Comparison of ENCODE assay signal across 8 cellular contexts in the genomic region with DNA sequence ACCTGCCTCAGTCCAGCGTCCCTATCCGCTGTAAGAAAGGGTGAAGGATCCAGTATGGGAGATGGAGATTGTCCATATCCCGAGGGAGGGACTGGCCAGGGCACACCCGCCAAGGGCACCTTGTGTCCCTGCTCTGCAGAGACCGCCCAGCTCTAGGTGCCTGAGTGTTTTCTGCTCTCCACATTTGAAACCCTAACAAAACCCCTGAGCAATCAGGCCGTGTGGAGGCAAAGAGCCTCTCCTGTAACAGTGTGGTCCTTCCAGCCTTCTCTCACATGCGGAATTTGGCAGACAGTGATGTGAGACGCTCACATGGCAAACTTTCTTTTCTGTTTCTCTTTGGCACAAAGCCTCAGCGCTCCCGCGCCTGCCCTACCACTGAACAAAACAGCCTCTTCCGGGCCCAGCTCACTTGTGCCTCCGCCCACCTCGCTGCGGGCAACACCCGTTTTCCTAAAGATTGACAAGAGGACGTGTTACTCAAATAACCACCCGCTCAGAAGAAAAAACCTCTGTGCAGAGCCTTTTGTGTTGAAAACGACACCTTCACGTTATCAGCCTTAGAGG.
DNase-seq lines count a peak whose midpoint lies in the region; ATAC-seq and TF ChIP-seq lines count a peak whose summit lies in the region.

No MANE protein-coding gene starts in this region.

- no peak overlapping the region for H3K9ac ChIP-seq in trophoblast cell (ENCODE audit: low read length)

- no peaks in the 10 kb centered on the region for H3K79me1 ChIP-seq in trophoblast cell (ENCODE audit: low read length)

- H2BK12ac ChIP-seq in trophoblast cell (ENCODE audit: low read length): no peak overlapping the region

- H3K27me3 ChIP-seq in trophoblast cell (ENCODE audit: insufficient read depth, low read length) (no peaks in the 10 kb centered on the region), thyroid gland (no peaks in the 10 kb centered on the region)

- no peak overlapping the region for H3K23ac ChIP-seq in trophoblast cell (ENCODE audit: low read length)

- H3K36me3 ChIP-seq in trophoblast cell (ENCODE audit: control insufficient read depth in 1 of 2, insufficient read depth in 2 of 2, low read length in 2 of 2) (no peaks in the 10 kb centered on the region), thyroid gland (no peaks in the 10 kb centered on the region)

- no CpG with 5 or more reads among the region's 20 CpGs for WGBS in trophoblast cell (ENCODE audit: extremely low coverage, insufficient coverage, insufficient read length)
- WGBS in thyroid gland, 2 donors: 19 to 23% methylated on average over 17 to 20 of the region's 20 CpGs

- H3K4me2 ChIP-seq in trophoblast cell (ENCODE audit: low read length): peak overlapping the region; percentile 15

- no peak overlapping the region for H2BK5ac ChIP-seq in trophoblast cell (ENCODE audit: low read depth, low read length, poor library complexity)

- H4K8ac ChIP-seq in trophoblast cell (ENCODE audit: low read depth, low read length): no peak overlapping the region

- TF ChIP-seq CTCF in thyroid gland (IDR thresholded peaks at IDR 0.05): no peak

- no peak overlapping the region for H3K14ac ChIP-seq in trophoblast cell (ENCODE audit: low read length)

- DNase-seq in NCI-H1436 treated with DMSO at 0.1 percent for 48 hours (lab: John Stamatoyannopoulos, UW) (peak; percentile 75), trophoblast cell (peak in 1 of 2 donors; percentile 4), thyroid gland (peak; percentile 38 to 45), NAMALWA (ENCODE audit: low spot score) (no peak)
- DNase-seq in activated CD4-positive, alpha-beta T cell treated with anti-CD3 and anti-CD28 coated beads for 1 hour: peak; percentile 69
- DNase-seq in effector CD8-positive, alpha-beta T cell (lab: John Stamatoyannopoulos, UW): peak; percentile 25

- no peak overlapping the region for H3K4ac ChIP-seq in trophoblast cell (ENCODE audit: low read depth, low read length)

- H3K9me3 ChIP-seq in trophoblast cell (ENCODE audit: insufficient read depth, low read depth, low read length): peaks cover 12% of the 10 kb centered on the region
- H3K9me3 ChIP-seq in thyroid gland: no peaks in the 10 kb centered on the region

- H4K91ac ChIP-seq in trophoblast cell (ENCODE audit: low read depth, low read length): no peak overlapping the region

- H3K4me3 ChIP-seq in trophoblast cell (ENCODE audit: low read depth, low read length) (no peak overlapping the region), thyroid gland (replicated peaks in 1 of 3) (no peak overlapping the region)

- no peaks in the 10 kb centered on the region for H3K79me2 ChIP-seq in trophoblast cell (ENCODE audit: control insufficient read depth, insufficient read depth, low read length, poor library complexity)

- intact Hi-C loops in thyroid gland (cut with DNase I): no loop called here

- H3K27ac ChIP-seq in trophoblast cell (ENCODE audit: low read depth, low read length) (no peak overlapping the region), thyroid gland (no peak overlapping the region)

- no peak overlapping the region for H4K12ac ChIP-seq in trophoblast cell (ENCODE audit: low read depth, low read length)

- no peak for TF ChIP-seq POLR2A in thyroid gland (IDR thresholded peaks at IDR 0.05)

- ATAC-seq in GM19023 (IDR thresholded peaks at IDR 0.05; ENCODE audit: unreplicated experiment): no peak
- no peak for ATAC-seq in HG02759 (IDR thresholded peaks at IDR 0.05; ENCODE audit: unreplicated experiment)

- H2BK120ac ChIP-seq in trophoblast cell (ENCODE audit: insufficient read depth, low read length, poor library complexity): no peak overlapping the region

- no peak overlapping the region for H2AFZ ChIP-seq in trophoblast cell (ENCODE audit: insufficient read depth, low read length, poor library complexity)

- no peak overlapping the region for H3K18ac ChIP-seq in trophoblast cell (ENCODE audit: low read length)

- H3K4me1 ChIP-seq in trophoblast cell (ENCODE audit: control insufficient read depth in 1 of 2, insufficient read depth in 2 of 2, low read length in 2 of 2) (no peaks in the 10 kb centered on the region), thyroid gland (no peaks in the 10 kb centered on the region)

- no peak overlapping the region for H2AK5ac ChIP-seq in trophoblast cell (ENCODE audit: low read length)
